ENCODE assay signal across 21 cellular contexts in genomic region chr7:47777531-47778152, GRCh38.
DNase-seq lines count a peak whose midpoint lies in the region; ATAC-seq, FAIRE-seq and TF ChIP-seq lines count a peak whose summit lies in the region.
"Had no signal": no experiment of that assay in that cellular context is flagged by ENCODE, and none has a peak within 500 bp of the region (broad histone marks: within the 10 kb centered on the region; RNA-seq: fewer than 3 reads in every experiment).

No MANE protein-coding gene starts in this region.

- H3K9me3 ChIP-seq in mammary epithelial cell (replicated peaks; ENCODE audit: insufficient read depth, low read length) (no peaks in the 10 kb centered on the region), astrocyte (ENCODE audit: insufficient read depth, low read depth, low read length) (no peaks in the 10 kb centered on the region), keratinocyte (ENCODE audit: control insufficient read depth, low read depth, low read length) (no peaks in the 10 kb centered on the region), thyroid gland (no peaks in the 10 kb centered on the region)

- DNase-seq in mammary epithelial cell, result no peak
- no peak for DNase-seq in MCF 10A (ENCODE audit: unreplicated experiment)
- DNase-seq in astrocyte (ENCODE audit: low read depth), result no peak
- no peak for DNase-seq in keratinocyte (ENCODE audit: low read depth, low spot score)
- DNase-seq in thyroid gland, result no peak
- DNase-seq in GM13976 (ENCODE audit: low spot score), result no peak
- DNase-seq: DMS79 treated with DMSO at 0.1 percent for 48 hours, KG1, NCI-H1105 treated with DMSO at 0.1 percent for 48 hours, NCI-H1694 treated with DMSO at 0.1 percent for 48 hours, NCI-H2081 treated with DMSO at 0.1 percent for 48 hours, NCI-H2171 treated with DMSO at 0.1 percent for 48 hours, NCI-H526, OCI-M1, SIG-M5 had no signal

- 100% methylated on average over 1 of the region's 1 CpG for WGBS in mammary epithelial cell (ENCODE audit: low coverage, missing lambda C conversion rate)
- 90 to 100% methylated on average over 1 of the region's 1 CpG for WGBS in thyroid gland, 2 donors

- peak overlapping the region; percentile 59 for H2AFZ ChIP-seq in mammary epithelial cell (ENCODE audit: low read depth, low read length)
- H2AFZ ChIP-seq in astrocyte (ENCODE audit: low read depth, low read length), result peak overlapping the region; percentile 9
- peak overlapping the region; percentile 6 for H2AFZ ChIP-seq in keratinocyte (ENCODE audit: control insufficient read depth, low read length)

- no peaks in the 10 kb centered on the region for H3K9me3 Mint-ChIP-seq in MCF 10A (ENCODE audit: unreplicated experiment)
- peaks cover 6% of the 10 kb centered on the region for H3K9me3 Mint-ChIP-seq in astrocyte (ENCODE audit: unreplicated experiment)

- POLR2A ChIA-PET in MCF 10A (lab: Yijun Ruan, JAX), result no interaction called here

- H3K4me2 ChIP-seq in mammary epithelial cell (ENCODE audit: insufficient read depth, low read depth, low read length), result no peak overlapping the region
- no peak overlapping the region for H3K4me2 ChIP-seq in astrocyte (ENCODE audit: low read length)
- no peak overlapping the region for H3K4me2 ChIP-seq in keratinocyte (ENCODE audit: control insufficient read depth, extremely low read depth, insufficient read depth, low read depth, low read length)

- no peak overlapping the region for H3K9ac ChIP-seq in mammary epithelial cell (ENCODE audit: insufficient read depth, low read length)
- peak overlapping the region; percentile 4 for H3K9ac ChIP-seq in astrocyte (ENCODE audit: low read length)
- peak overlapping the region; percentile 1 for H3K9ac ChIP-seq in keratinocyte (ENCODE audit: control insufficient read depth, extremely low read depth, insufficient read depth, low read length)

- dilution Hi-C loops in mammary epithelial cell (cut with HindIII; ENCODE audit: low sequenced_read_pairs) (no loop called here), keratinocyte (cut with MboI; ENCODE audit: extremely low pct_ligation_motif_present, low sequenced_read_pairs) (no loop called here)

- TF ChIP-seq CTCF in mammary epithelial cell (conservative IDR thresholded peaks at IDR 0.05 in 1 of 2, IDR thresholded peaks at IDR 0.05 in 1 of 2; ENCODE audit: extremely low read depth in 1 of 2, insufficient read depth in 1 of 2, low read depth in 1 of 2, low read length in 2 of 2), result no peak
- TF ChIP-seq CTCF in MCF 10A (IDR thresholded peaks at IDR 0.05; ENCODE audit: unreplicated experiment), result no peak
- no peak for TF ChIP-seq CTCF in astrocyte (IDR thresholded peaks at IDR 0.05; ENCODE audit: insufficient read depth, low read depth, low read length)
- TF ChIP-seq CTCF in keratinocyte (optimal IDR thresholded peaks at IDR 0.05 in 1 of 3, IDR thresholded peaks at IDR 0.05 in 1 of 3, conservative IDR thresholded peaks at IDR 0.05 in 1 of 3; ENCODE audit: extremely low read depth in 1 of 3, insufficient read depth in 2 of 3, low read length in 3 of 3), result no peak
- TF ChIP-seq CTCF in thyroid gland (IDR thresholded peaks at IDR 0.05), result no peak
- TF ChIP-seq CTCF in GM13976 (IDR thresholded peaks at IDR 0.05; ENCODE audit: borderline replicate concordance, control extremely low read depth, extremely low read depth, insufficient read depth, missing control alignments), result no peak

- H4K20me1 ChIP-seq in mammary epithelial cell (ENCODE audit: insufficient read depth, low read length) (no peaks in the 10 kb centered on the region), astrocyte (ENCODE audit: insufficient read depth, low read length) (no peaks in the 10 kb centered on the region), keratinocyte (ENCODE audit: control insufficient read depth, extremely low read depth, insufficient read depth, low read length) (no peaks in the 10 kb centered on the region)

- H3K36me3 Mint-ChIP-seq in MCF 10A (ENCODE audit: insufficient read depth, unreplicated experiment) (peaks cover 7% of the 10 kb centered on the region), astrocyte (ENCODE audit: low read depth, unreplicated experiment) (peaks cover 2% of the 10 kb centered on the region)

- no peak overlapping the region for H3K4me3 ChIP-seq in mammary epithelial cell (replicated peaks in 1 of 3; ENCODE audit: insufficient read depth in 1 of 3, low read depth in 2 of 3, low read length in 3 of 3)
- no peak overlapping the region for H3K4me3 ChIP-seq in astrocyte (ENCODE audit: insufficient read depth, low read depth, low read length)
- H3K4me3 ChIP-seq in keratinocyte (ENCODE audit: control insufficient read depth in 2 of 3, extremely low read depth in 1 of 3, insufficient read depth in 2 of 3, low read depth in 1 of 3, low read length in 3 of 3), result no peak overlapping the region
- no peak overlapping the region for H3K4me3 ChIP-seq in thyroid gland (replicated peaks in 1 of 3)

- no peak overlapping the region for H3K27ac Mint-ChIP-seq in MCF 10A (ENCODE audit: low read depth, unreplicated experiment)
- no peak overlapping the region for H3K27ac Mint-ChIP-seq in astrocyte (ENCODE audit: unreplicated experiment)

- peak overlapping the region; percentile 16 for H3K27ac ChIP-seq in mammary epithelial cell (ENCODE audit: insufficient read depth, low read depth, low read length)
- peak overlapping the region; percentile 55 for H3K27ac ChIP-seq in astrocyte (ENCODE audit: low read depth, low read length)
- H3K27ac ChIP-seq in keratinocyte (ENCODE audit: control insufficient read depth, insufficient read depth, low read length), result peak overlapping the region; percentile 34
- no peak overlapping the region for H3K27ac ChIP-seq in thyroid gland
- H3K27ac ChIP-seq: C4-2B, RWPE1 had no signal

- H3K36me3 ChIP-seq in mammary epithelial cell (ENCODE audit: insufficient read depth, low read length) (no peaks in the 10 kb centered on the region), astrocyte (ENCODE audit: insufficient read depth, low read length) (no peaks in the 10 kb centered on the region), keratinocyte (ENCODE audit: control insufficient read depth in 2 of 2, extremely low read depth in 1 of 2, insufficient read depth in 2 of 2, low read length in 2 of 2) (no peaks in the 10 kb centered on the region), thyroid gland (no peaks in the 10 kb centered on the region)

- no TSS peak for BruUV-seq in mammary epithelial cell (replicated peaks; lab: Mats Ljungman, UMichigan)
- no TSS peak for BruUV-seq in MCF 10A (replicated peaks; lab: Mats Ljungman, UMichigan)

- H3K27me3 Mint-ChIP-seq in MCF 10A (ENCODE audit: insufficient read depth, unreplicated experiment), result no peaks in the 10 kb centered on the region
- H3K27me3 Mint-ChIP-seq in astrocyte (ENCODE audit: low read depth, unreplicated experiment), result peaks cover 8% of the 10 kb centered on the region

- H3K9me1 ChIP-seq in keratinocyte (ENCODE audit: control insufficient read depth, extremely low read depth, insufficient read depth, low read length), result no peaks in the 10 kb centered on the region

- H3K4me3 Mint-ChIP-seq in MCF 10A (ENCODE audit: unreplicated experiment) (no peak overlapping the region), astrocyte (ENCODE audit: unreplicated experiment) (no peak overlapping the region)

- in situ Hi-C loops in mammary epithelial cell (cut with MboI; ENCODE audit: low sequenced_read_pairs in 2 of 2), result no loop called here
- in situ Hi-C loops in GM13976 (cut with MboI; ENCODE audit: low sequenced_read_pairs, unreplicated experiment), result no loop called here

- no peak for TF ChIP-seq POLR2A in thyroid gland (IDR thresholded peaks at IDR 0.05)

- FAIRE-seq in astrocyte (lab: Jason Lieb, UNC) (no peak), keratinocyte (lab: Jason Lieb, UNC) (no peak)
- FAIRE-seq: H54 had no signal

- H3K4me1 ChIP-seq in mammary epithelial cell (ENCODE audit: insufficient read depth, low read length) (peaks cover 26% of the 10 kb centered on the region), astrocyte (ENCODE audit: insufficient read depth, low read length) (peaks cover 15% of the 10 kb centered on the region), keratinocyte (ENCODE audit: control insufficient read depth, extremely low read depth, insufficient read depth, low read length) (peaks cover 22% of the 10 kb centered on the region), thyroid gland (no peaks in the 10 kb centered on the region)

- H3K4me1 Mint-ChIP-seq in MCF 10A (ENCODE audit: insufficient read depth, unreplicated experiment) (peaks cover 21% of the 10 kb centered on the region), astrocyte (ENCODE audit: low read depth, unreplicated experiment) (peaks cover 19% of the 10 kb centered on the region)

- H3K27me3 ChIP-seq in mammary epithelial cell (ENCODE audit: insufficient read depth, low read length), result no peaks in the 10 kb centered on the region
- no peaks in the 10 kb centered on the region for H3K27me3 ChIP-seq in astrocyte (ENCODE audit: insufficient read depth, low read length)
- no peaks in the 10 kb centered on the region for H3K27me3 ChIP-seq in keratinocyte (ENCODE audit: control insufficient read depth, extremely low read depth, insufficient read depth, low read length)
- H3K27me3 ChIP-seq in thyroid gland, result no peaks in the 10 kb centered on the region

- CTCF ChIA-PET in mammary epithelial cell (lab: Charles Lee; ENCODE audit: low non-redundant PET), result no interaction called here
- CTCF ChIA-PET in MCF 10A (lab: Yijun Ruan, JAX), result interaction anchor here (0.6 to 0.7 kb wide), 2 partner anchors 16 to 37 kb away, joined by 3 read pairs; no protein-coding TSS in a partner anchor

- intact Hi-C loops in mammary epithelial cell (cut with micrococcal nuclease) (no loop called here), MCF 10A (cut with micrococcal nuclease) (no loop called here), thyroid gland (cut with DNase I) (no loop called here)

- H3K79me2 ChIP-seq in mammary epithelial cell (ENCODE audit: insufficient read depth, low read length) (no peaks in the 10 kb centered on the region), astrocyte (ENCODE audit: insufficient read depth, low read length) (no peaks in the 10 kb centered on the region), keratinocyte (ENCODE audit: control insufficient read depth, insufficient read depth, low read length) (no peaks in the 10 kb centered on the region)

- ATAC-seq in HG03108 (IDR thresholded peaks at IDR 0.05; ENCODE audit: unreplicated experiment) (no peak), GM21367 (IDR thresholded peaks at IDR 0.05; ENCODE audit: unreplicated experiment) (no peak)
- ATAC-seq: SK-N-SH treated with all-trans-retinoic acid at 6 μM for 48 hours had no signal

Comparison
In these comparisons a context has a peak if more than half of its experiments do, and no peak if none do; other contexts are left out.
1. H2AFZ ChIP-seq: peak in every context shown above with its lines; median percentile 59 in mammary epithelial cell; 9 in astrocyte; 6 in keratinocyte.
2. H3K27ac ChIP-seq: peak in mammary epithelial cell (single experiment), astrocyte (single experiment) and keratinocyte (single experiment); none in thyroid gland (0 of 3).